In genomic region chr4:18571252-18571885, GRCh38 we compare ENCODE assay signal across 16 cellular contexts.
DNase-seq lines count a peak whose midpoint lies in the region; ATAC-seq lines count a peak whose summit lies in the region.
"Had no signal": no experiment of that assay in that cellular context is flagged by ENCODE, and none has a peak within 500 bp of the region (broad histone marks: within the 10 kb centered on the region; RNA-seq: fewer than 3 reads in every experiment).

No MANE protein-coding gene starts in this region.

- peak; percentile 47 for DNase-seq in Caki2 (ENCODE audit: low read depth)
- DNase-seq in NCI-H146 (lab: John Stamatoyannopoulos, UW) = peak; percentile 57
- DNase-seq in SK-N-DZ (ENCODE audit: low spot score) = peak; percentile 23
- peak; percentile 86 for DNase-seq in left kidney (ENCODE audit: low read depth, low spot score)
- DNase-seq in HuH-7 (ENCODE audit: low spot score) = no peak
- DNase-seq in globus pallidus (ENCODE audit: low spot score) = no peak
- DNase-seq in left lobe of liver (ENCODE audit: low spot score) = no peak
- no peak for DNase-seq in KG1 (lab: John Stamatoyannopoulos, UW)
- DNase-seq: CD4-positive, CD25-positive, alpha-beta regulatory T cell; DMS 273 treated with DMSO at 0.1 percent for 48 hours; DMS79 treated with DMSO at 0.1 percent for 48 hours; HCEC 1CT; NCI-H1105; NCI-H187; NCI-H446 treated with DMSO at 0.1 percent for 48 hours; Right ventricle myocardium superior had no signal

- in situ Hi-C loops in Caki2 (cut with HindIII; ENCODE audit: low pct_unique_long_range_greater_than_20kb, low sequenced_read_pairs) = no loop called here

- ATAC-seq in left lobe of liver = no peak

Comparison
In these comparisons a context has a peak if more than half of its experiments do, and no peak if none do; other contexts are left out.
1. DNase-seq: peak in Caki2 (single experiment), NCI-H146 (single experiment), SK-N-DZ (single experiment) and left kidney (single experiment); none in HuH-7 (single experiment), globus pallidus (single experiment), left lobe of liver (single experiment) and KG1 (single experiment).